8 cellular contexts compared by ENCODE assay signal in genomic region chr3:121748638-121749275, GRCh38. TPM values are rescaled to one million over a fixed set of nuclear protein-coding genes. Genes with fewer than 3 reads are reported as not detected.
DNase-seq lines count a peak whose midpoint lies in the region; ATAC-seq, FAIRE-seq and TF ChIP-seq lines count a peak whose summit lies in the region.

No MANE protein-coding gene starts in this region.

- CTCF ChIA-PET in GM12878 (lab: Yijun Ruan, JAX) = interaction anchor here (1.6 to 2.0 kb wide), 2 partner anchors 13 to 15 kb away, joined by 3 to 4 read pairs; no protein-coding TSS in a partner anchor

- SMC1A ChIA-PET in GM12878 (lab: Charles Lee; ENCODE audit: uncharacterized antibody, unreplicated experiment) = interaction anchor here (0.7 to 2.3 kb wide), 11 partner anchors 9 to 202 kb away, joined by 3 to 6 read pairs (median 3); partner anchors contain the start of gene HCLS1

- TF ChIP-seq RAD21 in GM12878 (IDR thresholded peaks at IDR 0.05; ENCODE audit: insufficient read depth, low read depth, low read length) = no peak

- H3K4me1 ChIP-seq in GM12878 (ENCODE audit: control insufficient read depth, insufficient read depth, low read length) (no peaks in the 10 kb centered on the region), kidney (ENCODE audit: control insufficient read depth in 1 of 2, insufficient read depth in 1 of 2, low read depth in 1 of 2, low read length in 2 of 2) (peaks cover 9 to 13% of the 10 kb centered on the region in 2 donors)

- WGBS in GM12878 (ENCODE audit: insufficient coverage, insufficient replicate concordance, low lambda C conversion rate, missing lambda C conversion rate) = under 1% methylated on average over 18 of the region's 18 CpGs

- intact Hi-C loops in GM12878 (cut with micrococcal nuclease; ENCODE audit: unreplicated experiment) (loop anchor here (2.0 to 5.0 kb wide), 3 partner anchors 88 to 201 kb away; partner anchors contain the start of genes EAF2, HCLS1, IQCB1 and POLQ), kidney (cut with DNase I) (no loop called here)

- H3K79me2 ChIP-seq in GM12878 (ENCODE audit: control insufficient read depth, insufficient read depth, low read length) = peaks cover 39% of the 10 kb centered on the region

- TF ChIP-seq CTCF in C4-2B (conservative IDR thresholded peaks at IDR 0.05) (no peak), GM12878 (IDR thresholded peaks at IDR 0.05 in 2 of 3, conservative IDR thresholded peaks at IDR 0.05 in 1 of 3; ENCODE audit: control insufficient read depth in 2 of 3, extremely low read depth in 1 of 3, insufficient read depth in 1 of 3, low read depth in 3 of 3, low read length in 3 of 3) (no peak), kidney (IDR thresholded peaks at IDR 0.05; ENCODE audit: borderline replicate concordance, extremely low read depth, insufficient read depth) (no peak)

- no peaks in the 10 kb centered on the region; a peak in 1 of 4 replicates for H3K27me3 ChIP-seq in GM12878 (replicated peaks in 1 of 2; ENCODE audit: control insufficient read depth in 2 of 2, insufficient read depth in 2 of 2, low read length in 1 of 2)

- no peaks in the 10 kb centered on the region for H3K9me3 ChIP-seq in KOPT-K1 (ENCODE audit: insufficient read depth, low read length, poor library complexity, severe bottlenecking)
- no peaks in the 10 kb centered on the region for H3K9me3 ChIP-seq in GM12878 (replicated peaks; ENCODE audit: control insufficient read depth, insufficient read depth, low read length)
- no peaks in the 10 kb centered on the region for H3K9me3 ChIP-seq in kidney (ENCODE audit: control insufficient read depth in 1 of 2, low read length in 2 of 2)

- peak; percentile 8 for ATAC-seq in GM19463 (IDR thresholded peaks at IDR 0.05; ENCODE audit: unreplicated experiment)
- ATAC-seq in GM12878 = peak; percentile 61

- H3K9ac ChIP-seq in GM12878 (ENCODE audit: control insufficient read depth, insufficient read depth, low read length) = peak overlapping the region; percentile 96
- peak overlapping the region; percentile 57 to 83 for H3K9ac ChIP-seq in kidney (ENCODE audit: low read length in 2 of 2)

- no peak for TF ChIP-seq POLR2A in GM12878 (IDR thresholded peaks at IDR 0.05; ENCODE audit: low read depth, low read length)

- FAIRE-seq in GM12878 (lab: Jason Lieb, UNC) (no peak), kidney (lab: Jason Lieb, UNC) (no peak), urothelium cell line (lab: Jason Lieb, UNC) (no peak)

- H3K27ac ChIP-seq in C4-2B = peak overlapping the region; percentile 90
- H3K27ac ChIP-seq in KOPT-K1 (ENCODE audit: low read depth, low read length, poor library complexity, severe bottlenecking) = peak overlapping the region; percentile 63
- peak overlapping the region; percentile 72 for H3K27ac ChIP-seq in GM12878 (ENCODE audit: control insufficient read depth, insufficient read depth)
- H3K27ac ChIP-seq in kidney (ENCODE audit: low read depth in 2 of 2, low read length in 2 of 2) = peak overlapping the region; percentile 89 to 96
- peak overlapping the region; percentile 73 for H3K27ac ChIP-seq in substantia nigra (ENCODE audit: low read depth, low read length, poor library complexity, severe bottlenecking)

- POLR2A ChIA-PET in GM12878 (lab: Charles Lee) = interaction anchor here (0.5 to 2.9 kb wide), 11 partner anchors 12 to 317 kb away, joined by 3 to 8 read pairs (median 4); partner anchors contain the start of genes EAF2 and IQCB1

- H3K4me2 ChIP-seq in GM12878 (ENCODE audit: control insufficient read depth, insufficient read depth) = peak overlapping the region; percentile 88

- no peak for TF ChIP-seq EP300 in GM12878 (IDR thresholded peaks at IDR 0.05; ENCODE audit: borderline replicate concordance in 1 of 2, control insufficient read depth in 1 of 2, low read depth in 2 of 2, low read length in 2 of 2)

- DNase-seq in GM12878 (ENCODE audit: low read depth, low spot score) = no peak
- no peak for DNase-seq in kidney
- DNase-seq in substantia nigra (lab: John Stamatoyannopoulos, UW) = peak in 1 of 49 donors; percentile 57
- no peak for DNase-seq in urothelium cell line (ENCODE audit: low spot score)
- no peak for DNase-seq in activated CD4-positive, CD25-positive, alpha-beta regulatory T cell treated with anti-CD3 and anti-CD28 coated beads, Interleukin-2, amount 50 U/mL, for 72 hours

- no TSS peak for BruUV-seq in GM12878 (replicated peaks; lab: Mats Ljungman, UMichigan)

- peak overlapping the region; percentile 92 for H2AFZ ChIP-seq in GM12878 (ENCODE audit: control insufficient read depth, low read depth, low read length)

- peak overlapping the region; percentile 91 for H3K4me3 ChIP-seq in GM12878
- peak overlapping the region; percentile 80 to 93 for H3K4me3 ChIP-seq in kidney (ENCODE audit: low read length in 2 of 2)

- in situ Hi-C loops in GM12878 (cut with MboI) = no loop called here

- no peaks in the 10 kb centered on the region for H4K20me1 ChIP-seq in GM12878 (ENCODE audit: control insufficient read depth, insufficient read depth)

- RAD21 ChIA-PET in GM12878 (lab: Charles Lee; ENCODE audit: unreplicated experiment) = interaction anchor here (0.6 to 1.8 kb wide), 8 partner anchors 10 to 247 kb away, joined by 3 to 5 read pairs (median 4); partner anchors contain the start of genes HCLS1 and POLQ

- H3K36me3 ChIP-seq in KOPT-K1 (ENCODE audit: insufficient read depth, low read length) (no peaks in the 10 kb centered on the region), GM12878 (ENCODE audit: control insufficient read depth in 2 of 2, insufficient read depth in 2 of 2, low read length in 1 of 2) (no peaks in the 10 kb centered on the region), kidney (ENCODE audit: control insufficient read depth in 1 of 2, insufficient read depth in 2 of 2, low read length in 2 of 2) (no peaks in the 10 kb centered on the region)

TF ChIP-seq in GM12878, 131 proteins besides CTCF, POLR2A, EP300 and RAD21:
- peak; percentile 60 for TF ChIP-seq CREM (IDR thresholded peaks at IDR 0.05; ENCODE audit: low read depth)
- TF ChIP-seq CREB1 (IDR thresholded peaks at IDR 0.05; ENCODE audit: low read depth) = peak; percentile 61; the same call in 1 of the 2 replicates
- TF ChIP-seq REST (IDR thresholded peaks at IDR 0.05; ENCODE audit: low read depth, low read length) = no peak
- no peak for TF ChIP-seq MXI1 (IDR thresholded peaks at IDR 0.05; ENCODE audit: low read depth, low read length)
- TF ChIP-seq HDAC2 (IDR thresholded peaks at IDR 0.05) = no peak
- no peak for TF ChIP-seq NR2C1 (IDR thresholded peaks at IDR 0.05)
- TF ChIP-seq IKZF2 (IDR thresholded peaks at IDR 0.05) = no peak
- TF ChIP-seq NRF1 (conservative IDR thresholded peaks at IDR 0.05; ENCODE audit: low read depth, low read length) = no peak
- no peak for TF ChIP-seq SMAD5 (IDR thresholded peaks at IDR 0.05; ENCODE audit: low read depth)
- TF ChIP-seq NBN (IDR thresholded peaks at IDR 0.05) = no peak
TF ChIP-seq in GM12878: peak in this region for 2.

RNA-seq across cellular contexts. Expression of gene GOLGB1, which starts 0.8 kb away (rescaled TPM):
- total RNA-seq in GM12878 (2013; cell fraction: nucleolus; rRNA removed) = 54.1 and 61.2 TPM in 2 replicates
- total RNA-seq in GM12878 (2014; rRNA removed) (18.9 and 19.9 TPM in 2 replicates), GM12878 (2014; rRNA removed; fragmentation: Illumina TruSeq; extraction: Trizol) (30.2 and 34.0 TPM in 2 replicates), GM12878 (2021) (24.7 and 26.7 TPM in 2 replicates), kidney (79.7 TPM)
- 15.8 TPM for polyA plus RNA-seq in GM12878 (2011; ENCODE audit: low read depth)
- polyA plus RNA-seq in GM12878 (2011; rRNA removed) (18.8 and 25.7 TPM in 2 replicates), GM12878 (2014; fragmentation: Illumina TruSeq; extraction: Trizol) (26.3 and 27.1 TPM in 2 replicates), GM12878 (2014; fragmentation: Nextera tagmentation; extraction: Ambion mirVana) (1 to 10 TPM; 7.4 to 9.6 TPM), GM12878 (2014; rRNA removed) (13.2 and 15.9 TPM in 2 replicates), GM12878 (2016; fragmentation: Nextera tagmentation; extraction: Ambion mirVana) (10 to 100 TPM; 33.3 to 34.5 TPM), kidney (ENCODE audit: insufficient read depth, low read depth, low replicate concordance) (26.8 TPM)
- polyA plus RNA-seq in GM12878 (2011; cell fraction: cytosol; rRNA removed) = 10.1 and 11.1 TPM in 2 replicates
- 28.7 and 31.5 TPM in 2 replicates for polyA plus RNA-seq in GM12878 (2011; cell fraction: nucleus; rRNA removed)
- 20.3 and 23.3 TPM in 2 replicates for polyA plus RNA-seq in GM12878 (2012)
- polyA minus RNA-seq in GM12878 (2011; rRNA and poly(A)+ RNA removed) = 12.8 and 14.0 TPM in 2 replicates
- polyA minus RNA-seq in GM12878 (2011; cell fraction: cytosol; rRNA and poly(A)+ RNA removed) = 8.7 and 15.7 TPM in 2 replicates
- polyA minus RNA-seq in GM12878 (2011; cell fraction: nucleus; rRNA and poly(A)+ RNA removed) = 12.1 and 13.5 TPM in 2 replicates
